ENCODE assay signal across 44 cellular contexts in genomic region chr2:112967023-112967422, GRCh38. TPM values are rescaled to one million over a fixed set of nuclear protein-coding genes. Genes with fewer than 3 reads are reported as not detected.
"Had no signal": no experiment of that assay in that cellular context is flagged by ENCODE, and none has a peak within 500 bp of the region (broad histone marks: within the 10 kb centered on the region; RNA-seq: fewer than 3 reads in every experiment).

No MANE protein-coding gene starts in this region.

- H3K9me3 ChIP-seq: adrenal gland, ascending aorta, body of pancreas, breast epithelium had no signal

- FAIRE-seq: astrocyte, bronchial epithelial cell had no signal

- H3K4me1 Mint-ChIP-seq: brain; central memory CD8-positive, alpha-beta T cell had no signal

- H3K36me3 Mint-ChIP-seq: activated naive CD4-positive, alpha-beta T cell treated with anti-CD3 and anti-CD28 coated beads, Interleukin-2, amount 50 U/mL, for 72 hours; activated naive CD8-positive, alpha-beta T cell treated with anti-CD3 and anti-CD28 coated beads for 36 hours; brain had no signal

- ATAC-seq: activated naive CD4-positive, alpha-beta T cell treated with anti-CD3 and anti-CD28 coated beads, Interleukin-2, amount 50 U/mL, for 72 hours; activated naive CD8-positive, alpha-beta T cell treated with anti-CD3 and anti-CD28 coated beads, Interleukin-2, amount 50 U/mL, for 24 hours; activated T-cell treated with anti-CD3 and anti-CD28 coated beads, Interleukin-2, amount 50 U/mL, for 4 hours; activated T-cell treated with anti-CD3 and anti-CD28 coated beads, Interleukin-2, amount 50 U/mL, for 72 hours; activated T-helper 17 cell treated with anti-CD3 and anti-CD28 coated beads, Interleukin-2, amount 50 U/mL, for 72 hours; body of pancreas had no signal

- H3K9me3 Mint-ChIP-seq: activated naive CD4-positive, alpha-beta T cell treated with anti-CD3 and anti-CD28 coated beads for 36 hours; activated naive CD4-positive, alpha-beta T cell treated with anti-CD3 and anti-CD28 coated beads, Interleukin-2, amount 50 U/mL, for 72 hours; activated naive CD8-positive, alpha-beta T cell treated with anti-CD3 and anti-CD28 coated beads, Interleukin-2, amount 50 U/mL, for 24 hours; activated T-cell treated with anti-CD3 and anti-CD28 coated beads, Interleukin-2, amount 50 U/mL, for 24 hours; activated T-cell treated with anti-CD3 and anti-CD28 coated beads, Interleukin-2, amount 50 U/mL, for 4 hours; activated T-cell treated with anti-CD3 and anti-CD28 coated beads, Interleukin-2, amount 50 U/mL, for 72 hours; activated T-helper 17 cell treated with anti-CD3 and anti-CD28 coated beads, Interleukin-2, amount 50 U/mL, for 72 hours; brain; central memory CD8-positive, alpha-beta T cell had no signal

- H3K4me1 ChIP-seq: adrenal gland, ascending aorta, breast epithelium had no signal

- DNase-seq: activated effector memory CD4-positive, alpha-beta T cell treated with anti-CD3 and anti-CD28 coated beads, Interleukin-2, amount 50 U/mL, for 16 hours; activated effector memory CD4-positive, alpha-beta T cell treated with Interleukin-2 at 50 U/mL for 16 hours; activated gamma-delta T cell; activated gamma-delta T cell treated with Interleukin-2 at 50 U/mL for 16 hours; activated naive CD4-positive, alpha-beta T cell; activated naive CD4-positive, alpha-beta T cell treated with anti-CD3 and anti-CD28 coated beads for 36 hours; activated naive CD4-positive, alpha-beta T cell treated with anti-CD3 and anti-CD28 coated beads, Interleukin-2, amount 10 ng/mL, durations not matched to agents 7 days and 5 days; activated naive CD4-positive, alpha-beta T cell treated with anti-CD3 and anti-CD28 coated beads, Interleukin-2, amount 50 U/mL, for 16 hours; activated naive CD4-positive, alpha-beta T cell treated with Interleukin-2 at 50 U/mL for 16 hours; activated naive CD8-positive, alpha-beta T cell treated with anti-CD3 and anti-CD28 coated beads for 36 hours; activated naive CD8-positive, alpha-beta T cell treated with anti-CD3 and anti-CD28 coated beads, Interleukin-2, amount 10 ng/mL, durations not matched to agents 7 days and 5 days; activated naive CD8-positive, alpha-beta T cell treated with anti-CD3 and anti-CD28 coated beads, Interleukin-2, amount 50 U/mL, for 24 hours; activated T-cell treated with anti-CD3 and anti-CD28 coated beads, Interleukin-2, amount 50 U/mL, for 1 hour; activated T-cell treated with anti-CD3 and anti-CD28 coated beads, Interleukin-2, amount 50 U/mL, for 24 hours; activated T-cell treated with anti-CD3 and anti-CD28 coated beads, Interleukin-2, amount 50 U/mL, for 4 hours; activated T-cell treated with anti-CD3 and anti-CD28 coated beads, Interleukin-2, amount 50 U/mL, for 48 hours; activated T-cell treated with anti-CD3 and anti-CD28 coated beads, Interleukin-2, amount 50 U/mL, for 72 hours; adrenal gland; amniotic stem cell; amygdala; anterior cingulate cortex; aorta; body of pancreas; brain microvascular endothelial cell; caudate nucleus; central memory CD4-positive, alpha-beta T cell; cerebellar nuclear complex had no signal

- H3K4me3 Mint-ChIP-seq: activated naive CD4-positive, alpha-beta T cell treated with anti-CD3 and anti-CD28 coated beads for 36 hours; activated naive CD4-positive, alpha-beta T cell treated with anti-CD3 and anti-CD28 coated beads, Interleukin-2, amount 10 ng/mL, durations not matched to agents 7 days and 5 days; activated naive CD4-positive, alpha-beta T cell treated with anti-CD3 and anti-CD28 coated beads, Interleukin-2, amount 50 U/mL, for 24 hours; activated naive CD8-positive, alpha-beta T cell; activated naive CD8-positive, alpha-beta T cell treated with anti-CD3 and anti-CD28 coated beads for 36 hours; activated naive CD8-positive, alpha-beta T cell treated with anti-CD3 and anti-CD28 coated beads, Interleukin-2, amount 10 ng/mL, durations not matched to agents 7 days and 5 days; activated naive CD8-positive, alpha-beta T cell treated with anti-CD3 and anti-CD28 coated beads, Interleukin-2, amount 50 U/mL, for 24 hours; activated T-cell treated with anti-CD3 and anti-CD28 coated beads, Interleukin-2, amount 50 U/mL, for 24 hours; activated T-cell treated with anti-CD3 and anti-CD28 coated beads, Interleukin-2, amount 50 U/mL, for 4 hours; activated T-cell treated with anti-CD3 and anti-CD28 coated beads, Interleukin-2, amount 50 U/mL, for 72 hours; activated T-helper 1 cell treated with anti-CD3 and anti-CD28 coated beads, Interleukin-12 subunit alpha, Interleukin-12 subunit beta, Interleukin-2, Interleukin-4 antibody, amounts not matched to agents 30 ng/mL and 10 ng/mL and 1 ng/mL, durations not matched to agents 14 hours and 24 hours and 36 hours; activated T-helper 17 cell treated with anti-CD3 and anti-CD28 coated beads, Interleukin-2, amount 50 U/mL, for 72 hours; brain; central memory CD8-positive, alpha-beta T cell had no signal

- H3K4me3 ChIP-seq: adrenal gland, ascending aorta, body of pancreas, breast epithelium, cardiac muscle cell had no signal

- H3K27me3 Mint-ChIP-seq: activated naive CD4-positive, alpha-beta T cell treated with anti-CD3 and anti-CD28 coated beads, Interleukin-2, amount 50 U/mL, for 24 hours; activated naive CD8-positive, alpha-beta T cell; activated naive CD8-positive, alpha-beta T cell treated with anti-CD3 and anti-CD28 coated beads for 36 hours; activated naive CD8-positive, alpha-beta T cell treated with anti-CD3 and anti-CD28 coated beads, Interleukin-2, amount 10 ng/mL, durations not matched to agents 7 days and 5 days; activated naive CD8-positive, alpha-beta T cell treated with anti-CD3 and anti-CD28 coated beads, Interleukin-2, amount 50 U/mL, for 24 hours; activated T-cell treated with anti-CD3 and anti-CD28 coated beads, Interleukin-2, amount 50 U/mL, for 24 hours had no signal

- H3K27me3 ChIP-seq: adrenal gland, ascending aorta, body of pancreas, breast epithelium, cardiac muscle cell had no signal

- H3K27ac Mint-ChIP-seq: activated naive CD4-positive, alpha-beta T cell treated with anti-CD3 and anti-CD28 coated beads for 36 hours; activated naive CD4-positive, alpha-beta T cell treated with anti-CD3 and anti-CD28 coated beads, Interleukin-2, amount 10 ng/mL, durations not matched to agents 7 days and 5 days; activated naive CD4-positive, alpha-beta T cell treated with anti-CD3 and anti-CD28 coated beads, Interleukin-2, amount 50 U/mL, for 24 hours; activated naive CD4-positive, alpha-beta T cell treated with anti-CD3 and anti-CD28 coated beads, Interleukin-2, amount 50 U/mL, for 72 hours; activated naive CD8-positive, alpha-beta T cell; activated naive CD8-positive, alpha-beta T cell treated with anti-CD3 and anti-CD28 coated beads for 36 hours; activated naive CD8-positive, alpha-beta T cell treated with anti-CD3 and anti-CD28 coated beads, Interleukin-2, amount 10 ng/mL, durations not matched to agents 7 days and 5 days; activated naive CD8-positive, alpha-beta T cell treated with anti-CD3 and anti-CD28 coated beads, Interleukin-2, amount 50 U/mL, for 24 hours; activated T-cell treated with anti-CD3 and anti-CD28 coated beads, Interleukin-2, amount 50 U/mL, for 24 hours; activated T-cell treated with anti-CD3 and anti-CD28 coated beads, Interleukin-2, amount 50 U/mL, for 72 hours; activated T-helper 1 cell treated with anti-CD3 and anti-CD28 coated beads, Interleukin-12 subunit alpha, Interleukin-12 subunit beta, Interleukin-2, Interleukin-4 antibody, amounts not matched to agents 30 ng/mL and 10 ng/mL and 1 ng/mL, durations not matched to agents 14 hours and 24 hours and 36 hours; activated T-helper 17 cell treated with anti-CD3 and anti-CD28 coated beads, Interleukin-2, amount 50 U/mL, for 72 hours; activated T-helper 2 cell treated with anti-CD3 and anti-CD28 coated beads, Interferon-gamma antibody, Interleukin-2, Interleukin-4, amounts not matched to agents 10 μg/mL and 5 μg/mL and 100 μg/mL, durations not matched to agents 14 hours and 24 hours and 36 hours; brain had no signal

- H3K36me3 ChIP-seq: adrenal gland, ascending aorta, brain microvascular endothelial cell, breast epithelium, cardiac muscle cell had no signal

- H3K27ac ChIP-seq: adrenal gland, ascending aorta, body of pancreas, brain microvascular endothelial cell, breast epithelium, cardiac muscle cell had no signal

RNA-seq across cellular contexts. Expression of gene IL36G, which starts 10.8 kb away (rescaled TPM):
- total RNA-seq: activated naive CD4-positive, alpha-beta T cell treated with anti-CD3 and anti-CD28 coated beads for 36 hours; activated naive CD4-positive, alpha-beta T cell treated with anti-CD3 and anti-CD28 coated beads, Interleukin-2, amount 50 U/mL, for 72 hours; activated naive CD8-positive, alpha-beta T cell treated with anti-CD3 and anti-CD28 coated beads for 36 hours; activated naive CD8-positive, alpha-beta T cell treated with anti-CD3 and anti-CD28 coated beads, Interleukin-2, amount 10 ng/mL, durations not matched to agents 7 days and 5 days; activated T-cell treated with anti-CD3 and anti-CD28 coated beads, Interleukin-2, amount 50 U/mL, for 4 hours; activated T-cell treated with anti-CD3 and anti-CD28 coated beads, Interleukin-2, amount 50 U/mL, for 72 hours; activated T-helper 1 cell treated with anti-CD3 and anti-CD28 coated beads, Interleukin-12 subunit alpha, Interleukin-12 subunit beta, Interleukin-2, Interleukin-4 antibody, amounts not matched to agents 30 ng/mL and 10 ng/mL and 1 ng/mL, durations not matched to agents 14 hours and 24 hours and 36 hours; activated T-helper 2 cell treated with anti-CD3 and anti-CD28 coated beads, Interferon-gamma antibody, Interleukin-2, Interleukin-4, amounts not matched to agents 10 μg/mL and 5 μg/mL and 100 μg/mL, durations not matched to agents 14 hours and 24 hours and 36 hours; adrenal gland; aorta; ascending aorta; astrocyte; body of pancreas; breast epithelium; bronchial epithelial cell; cardiac septum; cerebellum; chondrocyte had no signal
- polyA plus RNA-seq: adipose tissue, adrenal gland, aorta, cardiac muscle cell had no signal

RNA-seq across cellular contexts. Expression of gene IL36A, which starts 38.2 kb away (rescaled TPM):
- total RNA-seq: activated naive CD4-positive, alpha-beta T cell treated with anti-CD3 and anti-CD28 coated beads for 36 hours; activated naive CD4-positive, alpha-beta T cell treated with anti-CD3 and anti-CD28 coated beads, Interleukin-2, amount 50 U/mL, for 72 hours; activated naive CD8-positive, alpha-beta T cell treated with anti-CD3 and anti-CD28 coated beads for 36 hours; activated naive CD8-positive, alpha-beta T cell treated with anti-CD3 and anti-CD28 coated beads, Interleukin-2, amount 10 ng/mL, durations not matched to agents 7 days and 5 days; activated T-cell treated with anti-CD3 and anti-CD28 coated beads, Interleukin-2, amount 50 U/mL, for 4 hours; activated T-helper 1 cell treated with anti-CD3 and anti-CD28 coated beads, Interleukin-12 subunit alpha, Interleukin-12 subunit beta, Interleukin-2, Interleukin-4 antibody, amounts not matched to agents 30 ng/mL and 10 ng/mL and 1 ng/mL, durations not matched to agents 14 hours and 24 hours and 36 hours; activated T-helper 17 cell treated with anti-CD3 and anti-CD28 coated beads, Interleukin-2, amount 50 U/mL, for 72 hours; adrenal gland; aorta; ascending aorta; astrocyte; body of pancreas; breast epithelium; cardiac muscle cell; cardiac septum; cerebellum; chondrocyte had no signal
- polyA plus RNA-seq: adrenal gland, aorta, cardiac muscle cell had no signal

RNA-seq across cellular contexts. Expression of gene IL37, which starts 56.1 kb away (rescaled TPM):
- total RNA-seq: activated naive CD4-positive, alpha-beta T cell treated with anti-CD3 and anti-CD28 coated beads for 36 hours; activated naive CD8-positive, alpha-beta T cell treated with anti-CD3 and anti-CD28 coated beads for 36 hours; activated naive CD8-positive, alpha-beta T cell treated with anti-CD3 and anti-CD28 coated beads, Interleukin-2, amount 10 ng/mL, durations not matched to agents 7 days and 5 days; activated T-cell treated with anti-CD3 and anti-CD28 coated beads, Interleukin-2, amount 50 U/mL, for 4 hours; activated T-cell treated with anti-CD3 and anti-CD28 coated beads, Interleukin-2, amount 50 U/mL, for 72 hours; activated T-helper 1 cell treated with anti-CD3 and anti-CD28 coated beads, Interleukin-12 subunit alpha, Interleukin-12 subunit beta, Interleukin-2, Interleukin-4 antibody, amounts not matched to agents 30 ng/mL and 10 ng/mL and 1 ng/mL, durations not matched to agents 14 hours and 24 hours and 36 hours; activated T-helper 2 cell treated with anti-CD3 and anti-CD28 coated beads, Interferon-gamma antibody, Interleukin-2, Interleukin-4, amounts not matched to agents 10 μg/mL and 5 μg/mL and 100 μg/mL, durations not matched to agents 14 hours and 24 hours and 36 hours; adrenal gland; aorta; ascending aorta; astrocyte; body of pancreas; breast epithelium; bronchial epithelial cell; cardiac muscle cell; cardiac septum; cerebellum; chondrocyte had no signal
- polyA plus RNA-seq: adipose tissue, adrenal gland, aorta, cardiac muscle cell had no signal
